In genomic region chr7:54831046-54831643, GRCh38 we compare ENCODE assay signal across 1 cellular context.
TF ChIP-seq lines count a peak whose summit lies in the region.

No MANE protein-coding gene starts in this region.

TF ChIP-seq in IMR-90, 13 proteins besides CTCF, POLR2A, EP300 and RAD21:
- peak; percentile 42; the same call in 1 of the 2 replicates for TF ChIP-seq NFE2L2 (IDR thresholded peaks at IDR 0.05; ENCODE audit: low read depth, low read length)
- no peak for TF ChIP-seq ELK1 (IDR thresholded peaks at IDR 0.05; ENCODE audit: borderline replicate concordance, low read depth, low read length)
- TF ChIP-seq MXI1 (IDR thresholded peaks at IDR 0.05; ENCODE audit: borderline replicate concordance, low read depth, low read length), result no peak
- TF ChIP-seq RFX5 (IDR thresholded peaks at IDR 0.05; ENCODE audit: low read depth, low read length), result no peak
